Comparison of ENCODE assay signal across 9 cellular contexts in the genomic region with DNA sequence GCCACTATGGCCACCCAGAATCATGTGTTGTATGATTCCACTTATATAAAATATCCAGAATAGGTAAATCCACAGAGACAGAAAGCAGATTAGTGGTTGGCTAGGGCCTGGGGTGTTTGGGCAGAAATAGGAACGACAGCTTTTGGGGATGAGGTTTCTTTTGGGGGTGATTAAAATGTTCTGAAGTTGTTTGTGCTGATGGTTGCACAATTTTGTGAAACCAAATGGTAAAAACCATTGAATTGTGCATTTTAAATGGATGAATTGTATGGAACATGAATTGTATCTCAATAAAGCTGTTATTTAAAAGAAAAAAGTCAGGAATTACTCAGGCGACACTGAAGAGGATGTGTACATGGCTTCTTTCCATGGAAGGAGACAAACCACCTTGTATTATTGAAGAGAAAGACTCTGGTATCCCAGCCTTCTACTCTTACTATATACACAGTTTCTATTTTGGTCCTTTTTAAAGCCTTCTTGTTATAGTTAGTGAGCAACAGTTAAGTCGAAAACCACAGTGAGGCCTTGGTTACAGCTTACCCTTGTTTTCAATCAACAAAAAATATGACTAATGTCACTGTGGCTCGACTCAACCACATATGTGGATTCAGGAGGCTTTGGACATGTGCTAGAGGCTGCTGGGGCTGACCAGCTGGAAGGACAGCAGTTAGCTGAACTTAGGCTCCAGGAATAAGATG. TPM values are rescaled to one million over a fixed set of nuclear protein-coding genes. Genes with fewer than 3 reads are reported as not detected.
DNase-seq lines count a peak whose midpoint lies in the region; ATAC-seq, FAIRE-seq and TF ChIP-seq lines count a peak whose summit lies in the region.
"Had no signal": no experiment of that assay in that cellular context is flagged by ENCODE, and none has a peak within 500 bp of the region (broad histone marks: within the 10 kb centered on the region; RNA-seq: fewer than 3 reads in every experiment).

No MANE protein-coding gene starts in this region.

- FAIRE-seq in HepG2 (lab: Jason Lieb, UNC), result no peak
- FAIRE-seq: endometrium had no signal

- CTCF ChIA-PET in HepG2 (lab: Yijun Ruan, JAX; ENCODE audit: low intra/inter-chr PET ratio, low total read pairs), result no interaction called here

- H3K79me2 ChIP-seq in HepG2 (ENCODE audit: insufficient read depth, low read length), result no peaks in the 10 kb centered on the region

- no peak overlapping the region for H3K4me2 ChIP-seq in HepG2 (ENCODE audit: low read depth, low read length)

- TF ChIP-seq POLR2A in HepG2 (IDR thresholded peaks at IDR 0.05; ENCODE audit: insufficient read depth in 1 of 2, low read depth in 2 of 2, low read length in 2 of 2) (no peak), right lobe of liver (IDR thresholded peaks at IDR 0.05) (no peak)

- no peak for TF ChIP-seq RAD21 in HepG2 (CRISPR knock-in tag; IDR thresholded peaks at IDR 0.05)

- H4K20me1 ChIP-seq in HepG2 (ENCODE audit: insufficient read depth, low read length), result no peaks in the 10 kb centered on the region

- WGBS in HepG2 (ENCODE audit: low lambda C conversion rate), result 43% methylated on average over 4 of the region's 4 CpGs
- 51% methylated on average over 4 of the region's 4 CpGs for WGBS in right lobe of liver (ENCODE audit: insufficient coverage, low coverage, low lambda C conversion rate, missing lambda C conversion rate)

- TF ChIP-seq CTCF in HepG2 (CRISPR knock-in tag; IDR thresholded peaks at IDR 0.05) (no peak), right lobe of liver (IDR thresholded peaks at IDR 0.05) (no peak), fibroblast of mammary gland (conservative IDR thresholded peaks at IDR 0.05; ENCODE audit: control insufficient read depth, insufficient read depth, low read depth, low read length) (no peak)

- H3K36me3 ChIP-seq in HepG2 (replicated peaks in 1 of 2; ENCODE audit: control insufficient read depth in 1 of 2, insufficient read depth in 2 of 2, low read length in 2 of 2) (no peaks in the 10 kb centered on the region), right lobe of liver (no peaks in the 10 kb centered on the region), HAP-1 (replicated peaks) (no peaks in the 10 kb centered on the region)

- POLR2A ChIA-PET in HepG2 (lab: Yijun Ruan, JAX), result no interaction called here

- TF ChIP-seq EP300 in HepG2 (IDR thresholded peaks at IDR 0.05; ENCODE audit: low read depth in 2 of 2, low read length in 2 of 2) (no peak), HepG2 (CRISPR knock-in tag; IDR thresholded peaks at IDR 0.05; ENCODE audit: borderline replicate concordance) (no peak)

- ATAC-seq in HepG2 (no peak; the same call in 2 of the 3 replicates), right lobe of liver (no peak), HG02884 (IDR thresholded peaks at IDR 0.05; ENCODE audit: unreplicated experiment) (peak; percentile 89)

- H3K4me1 ChIP-seq in HepG2 (ENCODE audit: insufficient read depth, low read length) (peaks cover 8% of the 10 kb centered on the region; the same call in 1 of the 2 replicates), right lobe of liver (no peaks in the 10 kb centered on the region), HAP-1 (no peaks in the 10 kb centered on the region)

- in situ Hi-C loops in HepG2 (cut with HindIII; ENCODE audit: extremely low pct_ligation_motif_present, low pct_unique_long_range_greater_than_20kb) (no loop called here), HAP-1 (cut with MboI; ENCODE audit: low sequenced_read_pairs) (no loop called here)

- no peak for DNase-seq in HepG2 (ENCODE audit: low spot score)
- no peak for DNase-seq in right lobe of liver
- DNase-seq in RKO (ENCODE audit: low spot score), result peak; percentile 79
- peak; percentile 96 for DNase-seq in fibroblast of mammary gland (ENCODE audit: low read depth)
- peak; percentile 97 for DNase-seq in stromal cell of bone marrow (ENCODE audit: low read depth)
- DNase-seq in HAP-1 (ENCODE audit: low spot score in 2 of 2), result no peak
- DNase-seq in KG1 (lab: John Stamatoyannopoulos, UW), result no peak

- H2AFZ ChIP-seq in HepG2 (ENCODE audit: low read length), result no peak overlapping the region

- H3K9me3 ChIP-seq in HepG2 (ENCODE audit: low read length), result no peaks in the 10 kb centered on the region
- H3K9me3 ChIP-seq in right lobe of liver, result no peaks in the 10 kb centered on the region
- H3K9me3 ChIP-seq in HAP-1, result no peaks in the 10 kb centered on the region; the same call in 1 of the 2 replicates

- no peak overlapping the region for H3K27ac ChIP-seq in HepG2 (ENCODE audit: extremely low read length, insufficient read depth, low read length)
- no peak overlapping the region for H3K27ac ChIP-seq in right lobe of liver

- no TSS peak for BruUV-seq in HepG2 (replicated peaks; lab: Mats Ljungman, UMichigan)

- H3K27me3 ChIP-seq in HepG2 (ENCODE audit: control insufficient read depth in 1 of 2, insufficient read depth in 2 of 2, low read length in 2 of 2), result no peaks in the 10 kb centered on the region
- no peaks in the 10 kb centered on the region for H3K27me3 ChIP-seq in right lobe of liver
- H3K27me3 ChIP-seq in HAP-1 (ENCODE audit: low read depth), result no peaks in the 10 kb centered on the region

- intact Hi-C loops in HepG2 (cut with micrococcal nuclease; ENCODE audit: unreplicated experiment) (no loop called here), right lobe of liver (cut with DNase I) (no loop called here)

- H3K4me3 ChIP-seq in HepG2 (replicated peaks in 1 of 3; ENCODE audit: insufficient read depth in 1 of 3, low read depth in 2 of 3, low read length in 3 of 3), result no peak overlapping the region
- no peak overlapping the region for H3K4me3 ChIP-seq in right lobe of liver
- no peak overlapping the region for H3K4me3 ChIP-seq in fibroblast of mammary gland (ENCODE audit: control insufficient read depth, low read depth, low read length)
- no peak overlapping the region for H3K4me3 ChIP-seq in HAP-1

- no peak overlapping the region for H3K9ac ChIP-seq in HepG2 (ENCODE audit: insufficient read depth, low read depth, low read length)

TF ChIP-seq in HepG2, 621 proteins besides CTCF, POLR2A, EP300 and RAD21 (continues in another document):
- no peak for TF ChIP-seq ARHGAP35 (CRISPR knock-in tag; IDR thresholded peaks at IDR 0.05; ENCODE audit: borderline replicate concordance)
- 0 out of 2 replicates have a peak, but pooled peaks have one; percentile 19 for TF ChIP-seq MAFF (IDR thresholded peaks at IDR 0.05; ENCODE audit: low read depth, low read length)

RNA-seq across cellular contexts. Expression of gene KMT2E, which starts 57.1 kb away (rescaled TPM):
- 24.4 and 31.3 TPM in 2 replicates for total RNA-seq in HepG2 (2016; rRNA removed; fragmentation: Illumina TruSeq; extraction: Trizol)
- 33.8 and 35.5 TPM in 2 replicates for total RNA-seq in HepG2 (2016; cell fraction: cytosol; rRNA removed; fragmentation: Illumina TruSeq; extraction: Trizol; ENCODE audit: low read depth)
- 22.1 and 28.1 TPM in 2 replicates for total RNA-seq in HepG2 (2016; cell fraction: insoluble cytoplasmic fraction; rRNA removed; fragmentation: Illumina TruSeq; extraction: Trizol)
- 22.4 and 24.0 TPM in 2 replicates for total RNA-seq in HepG2 (2016; cell fraction: membrane; rRNA removed; fragmentation: Illumina TruSeq; extraction: Trizol)
- total RNA-seq in HepG2 (2016; cell fraction: nucleus; rRNA removed; fragmentation: Illumina TruSeq; extraction: Trizol), result 66.2 and 71.2 TPM in 2 replicates
- polyA plus RNA-seq in HepG2 (2011; rRNA removed), result 6.3 and 7.2 TPM in 2 replicates
- polyA plus RNA-seq in HepG2 (2011; cell fraction: cytosol; rRNA removed), result 4.4 and 6.3 TPM in 2 replicates
- 37.0 and 41.5 TPM in 2 replicates for polyA plus RNA-seq in HepG2 (2011; cell fraction: nucleus; rRNA removed)
- polyA plus RNA-seq in HepG2 (2012), result 22.0 and 24.0 TPM in 2 replicates
- 0.65 and 0.67 TPM in 2 replicates for polyA plus RNA-seq in HepG2 (2016; cell fraction: cytosol; fragmentation: Illumina TruSeq; extraction: Trizol; ENCODE audit: low read depth)
- polyA plus RNA-seq in HepG2 (2016; cell fraction: insoluble cytoplasmic fraction; fragmentation: Illumina TruSeq; extraction: Trizol; ENCODE audit: low read depth), result 15.4 and 16.5 TPM in 2 replicates
- 2.3 and 2.8 TPM in 2 replicates for polyA plus RNA-seq in HepG2 (2016; cell fraction: membrane; fragmentation: Illumina TruSeq; extraction: Trizol; ENCODE audit: low read depth)
- polyA plus RNA-seq in HepG2 (2016; cell fraction: nucleus; fragmentation: Illumina TruSeq; extraction: Trizol; ENCODE audit: insufficient read depth, low read depth), result 36.9 and 42.5 TPM in 2 replicates
- polyA minus RNA-seq in HepG2 (2011; rRNA and poly(A)+ RNA removed; ENCODE audit: low replicate concordance), result 34.9 and 41.2 TPM in 2 replicates
- polyA minus RNA-seq in HepG2 (2011; cell fraction: cytosol; rRNA and poly(A)+ RNA removed), result 15.4 and 16.4 TPM in 2 replicates
- polyA minus RNA-seq in HepG2 (2011; cell fraction: nucleus; rRNA and poly(A)+ RNA removed), result 145 and 151 TPM in 2 replicates
- total RNA-seq in right lobe of liver, result 10 to 100 TPM; 21.6 to 31.6 (median 25.3) TPM

Comparison
In these comparisons a context has a peak if more than half of its experiments do, and no peak if none do; other contexts are left out.
1. DNase-seq: peak in RKO (single experiment), fibroblast of mammary gland (single experiment) and stromal cell of bone marrow (single experiment); none in HepG2 (single experiment), right lobe of liver (0 of 3), HAP-1 (0 of 2) and KG1 (single experiment).